17 cellular contexts compared by ENCODE assay signal in the genomic region with DNA sequence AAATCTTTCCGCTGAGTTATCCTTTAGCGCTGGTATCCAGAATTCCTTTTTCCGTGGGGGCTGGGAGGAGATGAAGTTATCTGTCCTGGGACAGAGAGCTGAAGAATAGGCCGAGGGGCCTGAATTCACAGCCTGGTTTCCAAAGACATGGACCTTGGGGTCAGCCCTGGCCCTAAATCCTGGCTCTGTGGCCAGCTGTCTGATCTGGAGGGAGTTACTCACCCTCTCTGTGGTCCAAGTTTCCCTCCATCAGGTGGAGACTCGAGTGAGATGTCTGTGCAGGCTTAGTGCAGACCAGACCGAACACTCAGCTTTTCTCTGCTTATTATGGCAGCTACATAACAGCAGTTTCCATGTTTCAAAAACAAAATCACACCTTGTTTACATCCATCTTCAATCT. TPM values are rescaled to one million over a fixed set of nuclear protein-coding genes. Genes with fewer than 3 reads are reported as not detected.
DNase-seq lines count a peak whose midpoint lies in the region; ATAC-seq and TF ChIP-seq lines count a peak whose summit lies in the region.
"Had no signal": no experiment of that assay in that cellular context is flagged by ENCODE, and none has a peak within 500 bp of the region (broad histone marks: within the 10 kb centered on the region; RNA-seq: fewer than 3 reads in every experiment).

No MANE protein-coding gene starts in this region.

- peaks cover 0 to 10% of the 10 kb centered on the region in 2 donors for H3K36me3 ChIP-seq in adrenal gland (replicated peaks in 1 of 2)
- peaks cover 12% of the 10 kb centered on the region for H3K36me3 ChIP-seq in left ventricle myocardium inferior
- no peaks in the 10 kb centered on the region for H3K36me3 ChIP-seq in prostate gland
- H3K36me3 ChIP-seq in transverse colon, result no peaks in the 10 kb centered on the region

- H3K9me3 ChIP-seq in adrenal gland (replicated peaks in 1 of 3) (no peaks in the 10 kb centered on the region), left ventricle myocardium inferior (replicated peaks) (no peaks in the 10 kb centered on the region), prostate gland (no peaks in the 10 kb centered on the region), transverse colon (no peaks in the 10 kb centered on the region)

- no peak for TF ChIP-seq CTCF in adrenal gland (IDR thresholded peaks at IDR 0.05)
- TF ChIP-seq CTCF in left ventricle myocardium inferior (IDR thresholded peaks at IDR 0.05; ENCODE audit: borderline replicate concordance), result no peak
- no peak for TF ChIP-seq CTCF in prostate gland (IDR thresholded peaks at IDR 0.05)
- TF ChIP-seq CTCF in transverse colon (IDR thresholded peaks at IDR 0.05), result no peak

- ATAC-seq in HG02678 (IDR thresholded peaks at IDR 0.05; ENCODE audit: unreplicated experiment), result no peak
- ATAC-seq: GM23338, K562 had no signal

- TF ChIP-seq EP300 in transverse colon (IDR thresholded peaks at IDR 0.05; ENCODE audit: low read depth), result no peak

- intact Hi-C loops in adrenal gland (cut with DNase I) (no loop called here), left ventricle myocardium inferior (cut with micrococcal nuclease) (loop anchor here (10.0 kb wide), 1 partner anchor 127 kb away; no protein-coding TSS in a partner anchor), prostate gland (cut with DNase I) (loop anchor here (2.0 kb wide), 1 partner anchor 87 kb away; no protein-coding TSS in a partner anchor), transverse colon (cut with DNase I; ENCODE audit: low total_unique reads) (loop anchor here (10.0 kb wide), 1 partner anchor 297 kb away; no protein-coding TSS in a partner anchor)

- H3K27ac ChIP-seq in adrenal gland (peak overlapping the region in 3 of 5 donors; percentile 58 to 76 (median 75)), left ventricle myocardium inferior (replicated peaks) (peak overlapping the region; percentile 85), prostate gland (peak overlapping the region; percentile 78 to 81), transverse colon (peak overlapping the region; percentile 77 to 90 (median 80))

- WGBS in adrenal gland, 4 donors, result 80 to 92% (median 89%) methylated on average over 6 of the region's 6 CpGs
- WGBS in prostate gland, result 76% methylated on average over 6 of the region's 6 CpGs
- WGBS in transverse colon (ENCODE audit: low coverage in 1 of 2), 2 donors, result 86 to 89% methylated on average over 3 to 6 of the region's 6 CpGs

- no peak for DNase-seq in adrenal gland
- no peak for DNase-seq in left ventricle myocardium inferior
- DNase-seq in prostate gland (ENCODE audit: low spot score), result no peak
- DNase-seq in transverse colon, result no peak
- no peak for DNase-seq in NCI-H510A (lab: John Stamatoyannopoulos, UW)
- DNase-seq in NCI-H146 (lab: John Stamatoyannopoulos, UW), result no peak
- no peak for DNase-seq in T-helper 2 cell
- DNase-seq: activated CD4-positive, CD25-positive, alpha-beta regulatory T cell; activated naive CD4-positive, alpha-beta T cell treated with anti-CD3 and anti-CD28 coated beads, Interleukin-2, amount 10 ng/mL, durations not matched to agents 7 days and 5 days; DMS153; NCI-H1417 treated with DMSO at 0.1 percent for 48 hours; NCI-H446; small intestine; stimulated activated naive CD4-positive, alpha-beta T cell had no signal

- no peak overlapping the region for H3K4me3 ChIP-seq in adrenal gland
- H3K4me3 ChIP-seq in left ventricle myocardium inferior, result no peak overlapping the region
- no peak overlapping the region for H3K4me3 ChIP-seq in prostate gland
- H3K4me3 ChIP-seq in transverse colon, result no peak overlapping the region
- H3K4me3 ChIP-seq: GM23338, K562 had no signal

- H3K4me1 ChIP-seq in adrenal gland (replicated peaks in 1 of 2) (peaks cover 8 to 30% of the 10 kb centered on the region in 2 donors), left ventricle myocardium inferior (peaks cover 60% of the 10 kb centered on the region), prostate gland (replicated peaks) (peaks cover 9% of the 10 kb centered on the region), transverse colon (peaks cover 7 to 23% (median 8%) of the 10 kb centered on the region in 4 donors)

- in situ Hi-C loops in transverse colon (cut with MboI; ENCODE audit: low pct_ligation_motif_present in 1 of 4, low pct_unique_long_range_greater_than_20kb in 1 of 4, low sequenced_read_pairs in 3 of 4), result loop anchor here in 3 of 4 donors (10.0 to 25.0 kb wide), 3 partner anchors 127 to 297 kb away; a partner anchor contains a TSS

- TF ChIP-seq POLR2A in adrenal gland (IDR thresholded peaks at IDR 0.05), result no peak
- no peak for TF ChIP-seq POLR2A in prostate gland (IDR thresholded peaks at IDR 0.05)
- no peak for TF ChIP-seq POLR2A in transverse colon (IDR thresholded peaks at IDR 0.05)

- H3K27me3 ChIP-seq in adrenal gland, result no peaks in the 10 kb centered on the region
- no peaks in the 10 kb centered on the region for H3K27me3 ChIP-seq in left ventricle myocardium inferior (ENCODE audit: low read depth)
- no peaks in the 10 kb centered on the region for H3K27me3 ChIP-seq in prostate gland (replicated peaks; ENCODE audit: insufficient read depth)
- no peaks in the 10 kb centered on the region for H3K27me3 ChIP-seq in transverse colon

RNA-seq across cellular contexts. Expression of a gene that starts 59.6 kb away (rescaled TPM):
- total RNA-seq in adrenal gland, result 10 to 100 TPM in 6 of 8 donors, 1 to 10 TPM in 2; 4.4 to 25.4 (median 15.1) TPM
- 10 to 100 TPM in 1 of 3 donors, 1 to 10 TPM in 2; 8.4 to 19.4 (median 9.2) TPM for polyA plus RNA-seq in adrenal gland
- total RNA-seq in left ventricle myocardium inferior, result 11.4 TPM
- total RNA-seq in prostate gland, result 1 to 10 TPM; 2.0 to 6.1 TPM
- 1 to 10 TPM in 3 of 4 donors, under 1 TPM in 1; 0.75 to 7.9 (median 3.9) TPM for total RNA-seq in transverse colon

Comparison
In these comparisons a context has a peak if more than half of its experiments do, and no peak if none do; other contexts are left out.
1. intact Hi-C loops: an anchor here in left ventricle myocardium inferior (10.0 kb wide), prostate gland (2.0 kb wide) and transverse colon (10.0 kb wide); none called in adrenal gland.